9 cellular contexts compared by ENCODE assay signal in the genomic region with DNA sequence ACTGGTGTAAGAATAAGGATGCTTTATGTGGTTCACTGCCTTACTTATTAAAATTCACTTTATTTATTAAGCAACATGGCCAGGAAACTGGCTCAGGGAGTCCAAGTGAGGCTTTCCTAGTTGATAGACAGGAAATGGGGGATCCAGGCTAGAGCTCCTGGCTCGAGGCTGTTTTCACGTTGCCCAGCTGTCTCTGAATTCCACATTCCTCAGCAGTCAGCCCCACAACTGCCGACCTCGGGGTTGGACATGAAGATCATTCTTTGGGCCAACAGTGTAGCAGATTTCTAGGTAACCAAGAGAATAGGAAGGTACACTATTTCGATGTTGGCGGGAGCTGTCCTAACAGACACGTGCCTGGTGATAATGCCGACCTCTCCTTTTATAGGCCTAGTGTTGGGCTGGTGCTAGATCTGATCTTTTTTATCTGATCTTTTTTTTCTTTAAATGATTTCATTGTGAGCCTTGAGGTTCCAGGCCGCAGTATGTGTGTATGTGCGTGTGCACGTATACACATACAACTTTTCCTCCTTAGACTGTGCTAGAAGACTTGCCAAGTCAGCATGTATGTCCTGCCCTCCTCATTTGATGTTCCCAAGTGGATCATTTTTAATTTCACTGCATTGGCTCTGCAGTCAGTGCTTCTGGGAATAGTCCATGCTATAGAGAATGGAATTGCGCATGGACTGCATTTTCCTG.
DNase-seq lines count a peak whose midpoint lies in the region; ATAC-seq and TF ChIP-seq lines count a peak whose summit lies in the region.
"Had no signal": no experiment of that assay in that cellular context is flagged by ENCODE, and none has a peak within 500 bp of the region (broad histone marks: within the 10 kb centered on the region; RNA-seq: fewer than 3 reads in every experiment).

No MANE protein-coding gene starts in this region.

- H3K36me3 ChIP-seq in hepatocyte (replicated peaks; ENCODE audit: insufficient read depth, low read depth) = no peaks in the 10 kb centered on the region
- H3K36me3 ChIP-seq in Caco-2 (ENCODE audit: control insufficient read depth, insufficient read depth, low read length) = peaks cover 4% of the 10 kb centered on the region

- no TSS peak for BruUV-seq in Caco-2 (replicated peaks; lab: Mats Ljungman, UMichigan)

- no peaks in the 10 kb centered on the region for H3K9me2 ChIP-seq in hepatocyte (replicated peaks; ENCODE audit: insufficient read depth)

- H4K20me1 ChIP-seq in hepatocyte (ENCODE audit: insufficient read depth, poor library complexity, severe bottlenecking) = no peaks in the 10 kb centered on the region

- peak; percentile 48 for DNase-seq in HCEC 1CT
- no peak for DNase-seq in activated naive CD8-positive, alpha-beta T cell treated with anti-CD3 and anti-CD28 coated beads, Interleukin-2, amount 10 ng/mL, durations not matched to agents 7 days and 5 days
- DNase-seq in hepatocyte (ENCODE audit: low spot score) = no peak
- no peak for DNase-seq in Caco-2
- DNase-seq: PC-9 had no signal

- no peaks in the 10 kb centered on the region for H3K9me3 Mint-ChIP-seq in activated naive CD8-positive, alpha-beta T cell treated with anti-CD3 and anti-CD28 coated beads, Interleukin-2, amount 10 ng/mL, durations not matched to agents 7 days and 5 days
- H3K9me3 Mint-ChIP-seq in stimulated activated memory B cell treated with anti-CD40 and anti-IgM and Interleukin-4, amounts not matched to agents 10 μg/mL and 1 μg/mL and 100 μg/mL, for 72 hours = no peaks in the 10 kb centered on the region
- no peaks in the 10 kb centered on the region for H3K9me3 Mint-ChIP-seq in Caco-2 (ENCODE audit: unreplicated experiment)

- peak overlapping the region; percentile 90 for H3K27ac Mint-ChIP-seq in activated naive CD8-positive, alpha-beta T cell treated with anti-CD3 and anti-CD28 coated beads, Interleukin-2, amount 10 ng/mL, durations not matched to agents 7 days and 5 days
- peak overlapping the region; percentile 33 for H3K27ac Mint-ChIP-seq in stimulated activated memory B cell treated with anti-CD40 and anti-IgM and Interleukin-4, amounts not matched to agents 10 μg/mL and 1 μg/mL and 100 μg/mL, for 72 hours
- H3K27ac Mint-ChIP-seq in Caco-2 (ENCODE audit: unreplicated experiment) = no peak overlapping the region

- no peaks in the 10 kb centered on the region for H3K9me3 ChIP-seq in hepatocyte (ENCODE audit: low read depth)
- H3K9me3 ChIP-seq in Caco-2 = no peaks in the 10 kb centered on the region

- POLR2A ChIA-PET in activated naive CD8-positive, alpha-beta T cell treated with anti-CD3 and anti-CD28 coated beads, Interleukin-2, amount 10 ng/mL, durations not matched to agents 7 days and 5 days (lab: Charles Lee) = interaction anchor here (2.0 to 2.4 kb wide), 2 partner anchors 10 to 20 kb away, joined by 8 read pairs; no protein-coding TSS in a partner anchor
- POLR2A ChIA-PET in Caco-2 (lab: Charles Lee) = no interaction called here

- CTCF ChIA-PET in Caco-2 (lab: Charles Lee) = no interaction called here

- peaks cover 30% of the 10 kb centered on the region for H3K4me1 Mint-ChIP-seq in activated naive CD8-positive, alpha-beta T cell treated with anti-CD3 and anti-CD28 coated beads, Interleukin-2, amount 10 ng/mL, durations not matched to agents 7 days and 5 days
- peaks cover 27% of the 10 kb centered on the region for H3K4me1 Mint-ChIP-seq in stimulated activated memory B cell treated with anti-CD40 and anti-IgM and Interleukin-4, amounts not matched to agents 10 μg/mL and 1 μg/mL and 100 μg/mL, for 72 hours
- no peaks in the 10 kb centered on the region for H3K4me1 Mint-ChIP-seq in Caco-2 (ENCODE audit: low read depth, unreplicated experiment)

- no peak for ATAC-seq in activated naive CD8-positive, alpha-beta T cell treated with anti-CD3 and anti-CD28 coated beads, Interleukin-2, amount 10 ng/mL, durations not matched to agents 7 days and 5 days (ENCODE audit: low read depth)
- ATAC-seq in stimulated activated memory B cell treated with anti-CD40 and anti-IgM and Interleukin-4, amounts not matched to agents 10 μg/mL and 1 μg/mL and 100 μg/mL, for 72 hours = no peak
- ATAC-seq in esophagus mucosa (no peak), GM21723 (IDR thresholded peaks at IDR 0.05; ENCODE audit: unreplicated experiment) (no peak), GM18498 (IDR thresholded peaks at IDR 0.05; ENCODE audit: unreplicated experiment) (no peak)

- H2AFZ ChIP-seq in hepatocyte = no peak overlapping the region
- H2AFZ ChIP-seq: PC-9 had no signal

- no peak for TF ChIP-seq CTCF in hepatocyte (IDR thresholded peaks at IDR 0.05; ENCODE audit: poor library complexity)
- TF ChIP-seq CTCF in Caco-2 (IDR thresholded peaks at IDR 0.05; ENCODE audit: insufficient read depth in 1 of 2, low read depth in 1 of 2, low read length in 1 of 2, severe bottlenecking in 1 of 2, unreplicated experiment in 1 of 2) = no peak

- no peaks in the 10 kb centered on the region for H3K79me2 ChIP-seq in hepatocyte

- H3K4me3 Mint-ChIP-seq in activated naive CD8-positive, alpha-beta T cell treated with anti-CD3 and anti-CD28 coated beads, Interleukin-2, amount 10 ng/mL, durations not matched to agents 7 days and 5 days = peak overlapping the region; percentile 83
- no peak overlapping the region for H3K4me3 Mint-ChIP-seq in stimulated activated memory B cell treated with anti-CD40 and anti-IgM and Interleukin-4, amounts not matched to agents 10 μg/mL and 1 μg/mL and 100 μg/mL, for 72 hours
- H3K4me3 Mint-ChIP-seq in Caco-2 (ENCODE audit: unreplicated experiment) = no peak overlapping the region

- H3K27me3 ChIP-seq in hepatocyte (no peaks in the 10 kb centered on the region), Caco-2 (replicated peaks; ENCODE audit: control insufficient read depth, insufficient read depth, low read length) (no peaks in the 10 kb centered on the region)

- H3K4me1 ChIP-seq in hepatocyte (ENCODE audit: insufficient read depth) (peaks cover 21% of the 10 kb centered on the region), Caco-2 (peaks cover 5% of the 10 kb centered on the region; the same call in 1 of the 2 replicates)

- H3K27me3 Mint-ChIP-seq in activated naive CD8-positive, alpha-beta T cell treated with anti-CD3 and anti-CD28 coated beads, Interleukin-2, amount 10 ng/mL, durations not matched to agents 7 days and 5 days = no peaks in the 10 kb centered on the region
- H3K27me3 Mint-ChIP-seq in stimulated activated memory B cell treated with anti-CD40 and anti-IgM and Interleukin-4, amounts not matched to agents 10 μg/mL and 1 μg/mL and 100 μg/mL, for 72 hours = no peaks in the 10 kb centered on the region
- H3K27me3 Mint-ChIP-seq in Caco-2 (ENCODE audit: insufficient read depth, unreplicated experiment) = no peaks in the 10 kb centered on the region

- H3K36me3 Mint-ChIP-seq in activated naive CD8-positive, alpha-beta T cell treated with anti-CD3 and anti-CD28 coated beads, Interleukin-2, amount 10 ng/mL, durations not matched to agents 7 days and 5 days = no peaks in the 10 kb centered on the region
- peaks cover 5% of the 10 kb centered on the region for H3K36me3 Mint-ChIP-seq in stimulated activated memory B cell treated with anti-CD40 and anti-IgM and Interleukin-4, amounts not matched to agents 10 μg/mL and 1 μg/mL and 100 μg/mL, for 72 hours
- H3K36me3 Mint-ChIP-seq in Caco-2 (ENCODE audit: insufficient read depth, unreplicated experiment) = peaks cover 35% of the 10 kb centered on the region

- 69% methylated on average over 12 of the region's 12 CpGs for WGBS in hepatocyte (ENCODE audit: low lambda C conversion rate, missing lambda C conversion rate)

- intact Hi-C loops in Caco-2 (cut with micrococcal nuclease; ENCODE audit: unreplicated experiment) = no loop called here

- H3K4me3 ChIP-seq in hepatocyte = no peak overlapping the region
- no peak overlapping the region for H3K4me3 ChIP-seq in Caco-2 (ENCODE audit: low read depth, low read length)
- H3K4me3 ChIP-seq: PC-9 had no signal

- peak overlapping the region; percentile 47 for H3K27ac ChIP-seq in hepatocyte
- H3K27ac ChIP-seq: PC-9 had no signal

- H3K4me2 ChIP-seq in hepatocyte = no peak overlapping the region
- H3K4me2 ChIP-seq: PC-9 had no signal
